Comparison of ENCODE assay signal across 2 cellular contexts in the genomic region with DNA sequence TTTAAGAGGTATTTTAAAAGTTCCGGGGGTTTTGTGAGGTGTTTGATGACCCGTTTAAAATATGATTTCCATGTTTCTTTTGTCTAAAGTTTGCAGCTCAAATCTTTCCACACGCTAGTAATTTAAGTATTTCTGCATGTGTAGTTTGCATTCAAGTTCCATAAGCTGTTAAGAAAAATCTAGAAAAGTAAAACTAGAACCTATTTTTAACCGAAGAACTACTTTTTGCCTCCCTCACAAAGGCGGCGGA.
A peak's percentile ranks its signal among the peaks of the same experiment; 100 is the strongest.
TF ChIP-seq lines count a peak whose summit lies in the region.

No MANE protein-coding gene starts in this region.

TF ChIP-seq in GM12878, 131 proteins besides CTCF, POLR2A, EP300 and RAD21 (continued from another document):
- TF ChIP-seq, protein P1, sequence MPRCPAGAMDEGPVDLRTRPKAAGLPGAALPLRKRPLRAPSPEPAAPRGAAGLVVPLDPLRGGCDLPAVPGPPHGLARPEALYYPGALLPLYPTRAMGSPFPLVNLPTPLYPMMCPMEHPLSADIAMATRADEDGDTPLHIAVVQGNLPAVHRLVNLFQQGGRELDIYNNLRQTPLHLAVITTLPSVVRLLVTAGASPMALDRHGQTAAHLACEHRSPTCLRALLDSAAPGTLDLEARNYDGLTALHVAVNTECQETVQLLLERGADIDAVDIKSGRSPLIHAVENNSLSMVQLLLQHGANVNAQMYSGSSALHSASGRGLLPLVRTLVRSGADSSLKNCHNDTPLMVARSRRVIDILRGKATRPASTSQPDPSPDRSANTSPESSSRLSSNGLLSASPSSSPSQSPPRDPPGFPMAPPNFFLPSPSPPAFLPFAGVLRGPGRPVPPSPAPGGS (IDR thresholded peaks at IDR 0.05; ENCODE audit: borderline replicate concordance, insufficient read depth, low read depth, low read length, poor library complexity, severe bottlenecking), result no peak
- TF ChIP-seq HDAC2 (IDR thresholded peaks at IDR 0.05) (no peak), HCFC1 (IDR thresholded peaks at IDR 0.05; ENCODE audit: low read length) (no peak), RUNX3 (IDR thresholded peaks at IDR 0.05; ENCODE audit: low read length) (no peak)
- TF ChIP-seq, protein P2, sequence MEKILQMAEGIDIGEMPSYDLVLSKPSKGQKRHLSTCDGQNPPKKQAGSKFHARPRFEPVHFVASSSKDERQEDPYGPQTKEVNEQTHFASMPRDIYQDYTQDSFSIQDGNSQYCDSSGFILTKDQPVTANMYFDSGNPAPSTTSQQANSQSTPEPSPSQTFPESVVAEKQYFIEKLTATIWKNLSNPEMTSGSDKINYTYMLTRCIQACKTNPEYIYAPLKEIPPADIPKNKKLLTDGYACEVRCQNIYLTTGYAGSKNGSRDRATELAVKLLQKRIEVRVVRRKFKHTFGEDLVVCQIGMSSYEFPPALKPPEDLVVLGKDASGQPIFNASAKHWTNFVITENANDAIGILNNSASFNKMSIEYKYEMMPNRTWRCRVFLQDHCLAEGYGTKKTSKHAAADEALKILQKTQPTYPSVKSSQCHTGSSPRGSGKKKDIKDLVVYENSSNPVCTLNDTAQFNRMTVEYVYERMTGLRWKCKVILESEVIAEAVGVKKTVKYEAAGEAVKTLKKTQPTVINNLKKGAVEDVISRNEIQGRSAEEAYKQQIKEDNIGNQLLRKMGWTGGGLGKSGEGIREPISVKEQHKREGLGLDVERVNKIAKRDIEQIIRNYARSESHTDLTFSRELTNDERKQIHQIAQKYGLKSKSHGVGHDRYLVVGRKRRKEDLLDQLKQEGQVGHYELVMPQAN (conservative IDR thresholded peaks at IDR 0.05), result no peak
- TF ChIP-seq, protein P3, sequence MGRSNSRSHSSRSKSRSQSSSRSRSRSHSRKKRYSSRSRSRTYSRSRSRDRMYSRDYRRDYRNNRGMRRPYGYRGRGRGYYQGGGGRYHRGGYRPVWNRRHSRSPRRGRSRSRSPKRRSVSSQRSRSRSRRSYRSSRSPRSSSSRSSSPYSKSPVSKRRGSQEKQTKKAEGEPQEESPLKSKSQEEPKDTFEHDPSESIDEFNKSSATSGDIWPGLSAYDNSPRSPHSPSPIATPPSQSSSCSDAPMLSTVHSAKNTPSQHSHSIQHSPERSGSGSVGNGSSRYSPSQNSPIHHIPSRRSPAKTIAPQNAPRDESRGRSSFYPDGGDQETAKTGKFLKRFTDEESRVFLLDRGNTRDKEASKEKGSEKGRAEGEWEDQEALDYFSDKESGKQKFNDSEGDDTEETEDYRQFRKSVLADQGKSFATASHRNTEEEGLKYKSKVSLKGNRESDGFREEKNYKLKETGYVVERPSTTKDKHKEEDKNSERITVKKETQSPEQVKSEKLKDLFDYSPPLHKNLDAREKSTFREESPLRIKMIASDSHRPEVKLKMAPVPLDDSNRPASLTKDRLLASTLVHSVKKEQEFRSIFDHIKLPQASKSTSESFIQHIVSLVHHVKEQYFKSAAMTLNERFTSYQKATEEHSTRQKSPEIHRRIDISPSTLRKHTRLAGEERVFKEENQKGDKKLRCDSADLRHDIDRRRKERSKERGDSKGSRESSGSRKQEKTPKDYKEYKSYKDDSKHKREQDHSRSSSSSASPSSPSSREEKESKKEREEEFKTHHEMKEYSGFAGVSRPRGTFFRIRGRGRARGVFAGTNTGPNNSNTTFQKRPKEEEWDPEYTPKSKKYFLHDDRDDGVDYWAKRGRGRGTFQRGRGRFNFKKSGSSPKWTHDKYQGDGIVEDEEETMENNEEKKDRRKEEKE (IDR thresholded peaks at IDR 0.05), result no peak

TF ChIP-seq in HepG2, 621 proteins besides CTCF, POLR2A, EP300 and RAD21 (continued from another document and continues in another):
- TF ChIP-seq, protein P4, sequence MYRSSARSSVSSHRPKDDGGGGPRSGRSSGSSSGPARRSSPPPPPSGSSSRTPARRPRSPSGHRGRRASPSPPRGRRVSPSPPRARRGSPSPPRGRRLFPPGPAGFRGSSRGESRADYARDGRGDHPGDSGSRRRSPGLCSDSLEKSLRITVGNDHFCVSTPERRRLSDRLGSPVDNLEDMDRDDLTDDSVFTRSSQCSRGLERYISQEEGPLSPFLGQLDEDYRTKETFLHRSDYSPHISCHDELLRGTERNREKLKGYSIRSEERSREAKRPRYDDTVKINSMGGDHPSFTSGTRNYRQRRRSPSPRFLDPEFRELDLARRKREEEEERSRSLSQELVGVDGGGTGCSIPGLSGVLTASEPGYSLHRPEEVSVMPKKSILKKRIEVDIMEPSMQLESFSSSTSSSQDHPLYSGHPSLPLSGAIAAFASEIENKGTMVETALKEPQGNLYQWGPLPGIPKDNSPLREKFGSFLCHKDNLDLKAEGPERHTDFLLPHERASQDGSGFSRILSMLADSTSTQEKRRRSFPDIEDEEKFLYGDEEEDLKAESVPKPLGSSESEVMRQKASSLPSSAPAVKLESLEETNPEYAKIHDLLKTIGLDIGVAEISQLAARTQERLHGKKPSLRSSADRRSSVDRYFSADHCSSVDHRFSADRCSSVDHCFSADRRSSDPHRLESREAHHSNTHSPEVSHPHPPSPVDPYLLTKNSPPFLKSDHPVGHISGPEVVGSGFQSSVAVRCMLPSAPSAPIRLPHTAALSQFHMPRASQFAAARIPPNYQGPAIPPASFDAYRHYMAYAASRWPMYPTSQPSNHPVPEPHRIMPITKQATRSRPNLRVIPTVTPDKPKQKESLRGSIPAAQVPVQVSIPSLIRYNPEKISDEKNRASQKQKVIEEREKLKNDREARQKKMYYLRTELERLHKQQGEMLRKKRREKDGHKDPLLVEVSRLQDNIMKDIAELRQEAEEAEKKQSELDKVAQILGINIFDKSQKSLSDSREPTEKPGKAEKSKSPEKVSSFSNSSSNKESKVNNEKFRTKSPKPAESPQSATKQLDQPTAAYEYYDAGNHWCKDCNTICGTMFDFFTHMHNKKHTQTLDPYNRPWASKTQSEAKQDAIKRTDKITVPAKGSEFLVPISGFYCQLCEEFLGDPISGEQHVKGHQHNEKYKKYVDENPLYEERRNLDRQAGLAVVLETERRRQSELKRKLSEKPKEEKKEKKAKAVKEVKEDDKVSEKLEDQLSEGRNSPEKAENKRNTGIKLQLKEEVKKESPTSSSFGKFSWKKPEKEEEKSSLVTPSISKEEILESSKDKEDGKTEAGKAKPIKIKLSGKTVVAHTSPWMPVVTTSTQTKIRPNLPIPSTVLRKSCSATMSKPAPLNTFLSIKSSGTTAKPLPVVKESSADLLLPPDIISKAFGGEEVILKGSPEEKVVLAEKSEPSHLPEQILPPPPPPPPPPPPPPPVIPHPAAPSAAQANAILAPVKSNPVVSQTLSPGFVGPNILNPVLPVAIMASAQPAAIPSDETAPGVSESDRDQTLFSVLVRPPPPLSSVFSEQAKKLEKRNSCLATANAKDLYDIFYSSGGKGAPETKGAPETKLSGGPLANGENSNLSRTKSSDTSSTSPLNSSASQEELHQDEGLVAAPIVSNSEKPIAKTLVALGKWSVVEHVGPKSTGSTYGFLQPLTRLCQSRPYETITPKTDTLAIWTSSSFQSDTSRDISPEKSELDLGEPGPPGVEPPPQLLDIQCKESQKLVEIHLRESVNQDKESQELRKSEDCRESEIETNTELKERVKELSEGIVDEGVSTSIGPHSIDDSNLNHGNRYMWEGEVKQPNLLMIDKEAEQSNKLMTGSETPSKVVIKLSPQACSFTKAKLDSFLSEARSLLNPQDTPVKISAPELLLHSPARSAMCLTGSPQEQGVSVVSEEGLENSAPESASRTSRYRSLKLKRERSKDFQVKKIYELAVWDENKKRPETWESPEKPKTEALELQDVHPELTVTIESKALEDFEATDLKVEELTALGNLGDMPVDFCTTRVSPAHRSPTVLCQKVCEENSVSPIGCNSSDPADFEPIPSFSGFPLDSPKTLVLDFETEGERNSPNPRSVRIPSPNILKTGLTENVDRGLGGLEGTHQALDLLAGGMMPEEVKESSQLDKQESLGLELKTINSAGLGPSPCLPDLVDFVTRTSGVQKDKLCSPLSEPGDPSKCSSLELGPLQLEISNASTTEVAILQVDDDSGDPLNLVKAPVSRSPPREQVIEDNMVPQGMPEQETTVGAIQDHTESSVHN (CRISPR knock-in tag; IDR thresholded peaks at IDR 0.05), result no peak
- no peak for TF ChIP-seq ZNF225 (CRISPR knock-in tag; IDR thresholded peaks at IDR 0.05)
- no peak for TF ChIP-seq SIX1 (CRISPR knock-in tag; IDR thresholded peaks at IDR 0.05; ENCODE audit: borderline replicate concordance)
- no peak for TF ChIP-seq ZNF678 (CRISPR knock-in tag; IDR thresholded peaks at IDR 0.05)
- no peak for TF ChIP-seq ZNF224 (CRISPR knock-in tag; IDR thresholded peaks at IDR 0.05)
- no peak for TF ChIP-seq ZBTB38 (CRISPR knock-in tag; IDR thresholded peaks at IDR 0.05)
- TF ChIP-seq, protein P5, sequence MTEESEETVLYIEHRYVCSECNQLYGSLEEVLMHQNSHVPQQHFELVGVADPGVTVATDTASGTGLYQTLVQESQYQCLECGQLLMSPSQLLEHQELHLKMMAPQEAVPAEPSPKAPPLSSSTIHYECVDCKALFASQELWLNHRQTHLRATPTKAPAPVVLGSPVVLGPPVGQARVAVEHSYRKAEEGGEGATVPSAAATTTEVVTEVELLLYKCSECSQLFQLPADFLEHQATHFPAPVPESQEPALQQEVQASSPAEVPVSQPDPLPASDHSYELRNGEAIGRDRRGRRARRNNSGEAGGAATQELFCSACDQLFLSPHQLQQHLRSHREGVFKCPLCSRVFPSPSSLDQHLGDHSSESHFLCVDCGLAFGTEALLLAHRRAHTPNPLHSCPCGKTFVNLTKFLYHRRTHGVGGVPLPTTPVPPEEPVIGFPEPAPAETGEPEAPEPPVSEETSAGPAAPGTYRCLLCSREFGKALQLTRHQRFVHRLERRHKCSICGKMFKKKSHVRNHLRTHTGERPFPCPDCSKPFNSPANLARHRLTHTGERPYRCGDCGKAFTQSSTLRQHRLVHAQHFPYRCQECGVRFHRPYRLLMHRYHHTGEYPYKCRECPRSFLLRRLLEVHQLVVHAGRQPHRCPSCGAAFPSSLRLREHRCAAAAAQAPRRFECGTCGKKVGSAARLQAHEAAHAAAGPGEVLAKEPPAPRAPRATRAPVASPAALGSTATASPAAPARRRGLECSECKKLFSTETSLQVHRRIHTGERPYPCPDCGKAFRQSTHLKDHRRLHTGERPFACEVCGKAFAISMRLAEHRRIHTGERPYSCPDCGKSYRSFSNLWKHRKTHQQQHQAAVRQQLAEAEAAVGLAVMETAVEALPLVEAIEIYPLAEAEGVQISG (CRISPR knock-in tag; IDR thresholded peaks at IDR 0.05), result no peak
- no peak for TF ChIP-seq FOSL1 (CRISPR knock-in tag; IDR thresholded peaks at IDR 0.05; ENCODE audit: borderline replicate concordance)
- TF ChIP-seq, protein P6, sequence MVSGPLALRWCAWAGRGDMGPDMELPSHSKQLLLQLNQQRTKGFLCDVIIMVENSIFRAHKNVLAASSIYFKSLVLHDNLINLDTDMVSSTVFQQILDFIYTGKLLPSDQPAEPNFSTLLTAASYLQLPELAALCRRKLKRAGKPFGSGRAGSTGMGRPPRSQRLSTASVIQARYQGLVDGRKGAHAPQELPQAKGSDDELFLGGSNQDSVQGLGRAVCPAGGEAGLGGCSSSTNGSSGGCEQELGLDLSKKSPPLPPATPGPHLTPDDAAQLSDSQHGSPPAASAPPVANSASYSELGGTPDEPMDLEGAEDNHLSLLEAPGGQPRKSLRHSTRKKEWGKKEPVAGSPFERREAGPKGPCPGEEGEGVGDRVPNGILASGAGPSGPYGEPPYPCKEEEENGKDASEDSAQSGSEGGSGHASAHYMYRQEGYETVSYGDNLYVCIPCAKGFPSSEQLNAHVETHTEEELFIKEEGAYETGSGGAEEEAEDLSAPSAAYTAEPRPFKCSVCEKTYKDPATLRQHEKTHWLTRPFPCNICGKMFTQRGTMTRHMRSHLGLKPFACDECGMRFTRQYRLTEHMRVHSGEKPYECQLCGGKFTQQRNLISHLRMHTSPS (CRISPR knock-in tag; IDR thresholded peaks at IDR 0.05; ENCODE audit: low read depth), result no peak
- no peak for TF ChIP-seq KDM5B (CRISPR knock-in tag; IDR thresholded peaks at IDR 0.05; ENCODE audit: borderline replicate concordance)
- no peak for TF ChIP-seq RAD51 (IDR thresholded peaks at IDR 0.05; ENCODE audit: borderline replicate concordance)
- TF ChIP-seq, protein P7, sequence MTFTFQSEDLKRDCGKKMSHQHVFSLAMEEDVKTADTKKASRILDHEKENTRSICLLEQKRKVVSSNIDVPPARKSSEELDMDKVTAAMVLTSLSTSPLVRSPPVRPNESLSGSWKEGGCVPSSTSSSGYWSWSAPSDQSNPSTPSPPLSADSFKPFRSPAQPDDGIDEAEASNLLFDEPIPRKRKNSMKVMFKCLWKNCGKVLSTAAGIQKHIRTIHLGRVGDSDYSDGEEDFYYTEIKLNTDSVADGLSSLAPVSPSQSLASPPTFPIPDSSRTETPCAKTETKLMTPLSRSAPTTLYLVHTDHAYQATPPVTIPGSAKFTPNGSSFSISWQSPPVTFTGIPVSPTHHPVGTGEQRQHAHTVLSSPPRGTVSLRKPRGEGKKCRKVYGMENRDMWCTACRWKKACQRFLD (CRISPR knock-in tag; IDR thresholded peaks at IDR 0.05; ENCODE audit: borderline replicate concordance), result no peak
- TF ChIP-seq, protein P1 (CRISPR knock-in tag; IDR thresholded peaks at IDR 0.05), result no peak
- TF ChIP-seq SRY (CRISPR knock-in tag; IDR thresholded peaks at IDR 0.05), result 0 out of 2 replicates have a peak, but pooled peaks have one; percentile 11
- no peak for TF ChIP-seq ZNF761 (CRISPR knock-in tag; conservative IDR thresholded peaks at IDR 0.05)
- TF ChIP-seq KAT8 (CRISPR knock-in tag; IDR thresholded peaks at IDR 0.05), result no peak
- TF ChIP-seq, protein P8, sequence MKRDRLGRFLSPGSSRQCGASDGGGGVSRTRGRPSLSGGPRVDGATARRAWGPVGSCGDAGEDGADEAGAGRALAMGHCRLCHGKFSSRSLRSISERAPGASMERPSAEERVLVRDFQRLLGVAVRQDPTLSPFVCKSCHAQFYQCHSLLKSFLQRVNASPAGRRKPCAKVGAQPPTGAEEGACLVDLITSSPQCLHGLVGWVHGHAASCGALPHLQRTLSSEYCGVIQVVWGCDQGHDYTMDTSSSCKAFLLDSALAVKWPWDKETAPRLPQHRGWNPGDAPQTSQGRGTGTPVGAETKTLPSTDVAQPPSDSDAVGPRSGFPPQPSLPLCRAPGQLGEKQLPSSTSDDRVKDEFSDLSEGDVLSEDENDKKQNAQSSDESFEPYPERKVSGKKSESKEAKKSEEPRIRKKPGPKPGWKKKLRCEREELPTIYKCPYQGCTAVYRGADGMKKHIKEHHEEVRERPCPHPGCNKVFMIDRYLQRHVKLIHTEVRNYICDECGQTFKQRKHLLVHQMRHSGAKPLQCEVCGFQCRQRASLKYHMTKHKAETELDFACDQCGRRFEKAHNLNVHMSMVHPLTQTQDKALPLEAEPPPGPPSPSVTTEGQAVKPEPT (CRISPR knock-in tag; IDR thresholded peaks at IDR 0.05; ENCODE audit: low read depth), result no peak
- TF ChIP-seq ZNF883 (CRISPR knock-in tag; IDR thresholded peaks at IDR 0.05; ENCODE audit: not compliant biosample characterization), result no peak
